Comparison of ENCODE assay signal across 18 cellular contexts in the genomic region with DNA sequence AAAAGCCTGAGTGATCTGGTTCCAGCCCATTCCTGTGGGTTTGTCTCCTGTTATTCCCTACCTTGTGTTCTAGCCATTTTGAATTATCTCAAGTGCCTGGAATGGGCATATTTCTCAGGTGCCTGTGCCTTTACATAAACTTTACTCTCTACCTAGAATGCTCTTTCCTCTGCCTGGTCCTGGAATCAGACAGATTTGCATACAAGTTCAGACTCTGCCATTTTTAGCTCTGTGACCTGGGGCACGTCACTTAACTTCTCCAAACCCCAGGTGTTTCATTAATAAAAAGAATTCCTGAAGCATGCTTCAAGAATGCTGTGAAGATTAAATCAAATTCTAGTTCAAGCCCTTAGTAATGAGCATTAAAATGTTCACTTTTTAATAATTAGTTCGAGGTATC. TPM values are rescaled to one million over a fixed set of nuclear protein-coding genes. Genes with fewer than 3 reads are reported as not detected.
DNase-seq lines count a peak whose midpoint lies in the region; ATAC-seq, FAIRE-seq and TF ChIP-seq lines count a peak whose summit lies in the region.
"Had no signal": no experiment of that assay in that cellular context is flagged by ENCODE, and none has a peak within 500 bp of the region (broad histone marks: within the 10 kb centered on the region; RNA-seq: fewer than 3 reads in every experiment).

No MANE protein-coding gene starts in this region.

- FAIRE-seq in GM12891 (lab: Jason Lieb, UNC) (peak; percentile 78), pancreas (lab: Jason Lieb, UNC) (no peak)
- FAIRE-seq: H1, HepG2, HTR-8/SVneo had no signal

- intact Hi-C loops in pancreas (cut with DNase I), result no loop called here

- no peak overlapping the region for H3K4me3 ChIP-seq in MM.1S (ENCODE audit: low read length)
- H3K4me3 ChIP-seq in pancreas, result no peak overlapping the region
- H3K4me3 ChIP-seq: HAP-1 had no signal

- DNase-seq in GM12891 (ENCODE audit: insufficient read length, low spot score) (no peak), MM.1S (peak; percentile 22), pancreas (no peak), NCI-H524 treated with DMSO at 0.1 percent for 48 hours (lab: John Stamatoyannopoulos, UW) (no peak), DMS79 (lab: John Stamatoyannopoulos, UW) (no peak)
- no peak for DNase-seq in activated CD8-positive, alpha-beta memory T cell treated with anti-CD3 and anti-CD28 coated beads, Interleukin-2, amount 50 U/mL, for 48 hours
- DNase-seq: BE2C; CD4-positive, alpha-beta memory T cell; DMS79 treated with DMSO at 0.1 percent for 48 hours; EL had no signal

- no peak overlapping the region for H3K9ac ChIP-seq in MM.1S (ENCODE audit: low read length)
- H3K9ac ChIP-seq: KMS-11 had no signal

- H3K4me1 ChIP-seq in MM.1S (ENCODE audit: low read length) (peaks cover 11% of the 10 kb centered on the region), pancreas (peaks cover 0 to 13% (median 4%) of the 10 kb centered on the region in 3 donors)
- H3K4me1 ChIP-seq: BE2C had no signal

- no peaks in the 10 kb centered on the region for H4K20me1 ChIP-seq in MM.1S (ENCODE audit: insufficient read depth, low read length)

- no peaks in the 10 kb centered on the region for H3K36me3 ChIP-seq in MM.1S (replicated peaks; ENCODE audit: insufficient read depth, low read length)
- no peaks in the 10 kb centered on the region for H3K36me3 ChIP-seq in pancreas

- no peaks in the 10 kb centered on the region for H3K27me3 ChIP-seq in MM.1S (replicated peaks; ENCODE audit: insufficient read depth, low read length)
- H3K27me3 ChIP-seq in pancreas, result no peaks in the 10 kb centered on the region
- H3K27me3 ChIP-seq: BE2C had no signal

- H3K4me2 ChIP-seq in MM.1S (ENCODE audit: low read depth, low read length), result peak overlapping the region; percentile 32; the same call in 1 of the 2 replicates
- H3K4me2 ChIP-seq: KMS-11 had no signal

- H3K9me3 ChIP-seq in MM.1S (replicated peaks; ENCODE audit: insufficient read depth, low read length) (no peaks in the 10 kb centered on the region), pancreas (no peaks in the 10 kb centered on the region)
- H3K9me3 ChIP-seq: BE2C, HAP-1 had no signal

- ATAC-seq in GM18909 (IDR thresholded peaks at IDR 0.05; ENCODE audit: poor library complexity, unreplicated experiment), result peak; percentile 55
- peak; percentile 53 for ATAC-seq in GM19463 (IDR thresholded peaks at IDR 0.05; ENCODE audit: unreplicated experiment)
- no peak for ATAC-seq in pancreas
- ATAC-seq: HepG2 had no signal

- 90 to 99% methylated on average over 2 of the region's 2 CpGs for WGBS in pancreas, 2 donors

- no peaks in the 10 kb centered on the region for H3K79me2 ChIP-seq in MM.1S (ENCODE audit: low read length)

- no peaks in the 10 kb centered on the region for H3K9me2 ChIP-seq in MM.1S (replicated peaks; ENCODE audit: insufficient read depth, low read length)

- no peak overlapping the region for H3K27ac ChIP-seq in MM.1S (ENCODE audit: low read length)
- H3K27ac ChIP-seq in pancreas, result no peak overlapping the region
- H3K27ac ChIP-seq: C4-2B, KMS-11 had no signal

- H2AFZ ChIP-seq in MM.1S (ENCODE audit: low read length), result no peak overlapping the region

- TF ChIP-seq CTCF in MM.1S (IDR thresholded peaks at IDR 0.05; ENCODE audit: low read length) (no peak), pancreas (IDR thresholded peaks at IDR 0.05) (no peak)

- H3F3A ChIP-seq in MM.1S (ENCODE audit: insufficient read depth, low read length), result no peaks in the 10 kb centered on the region

- TF ChIP-seq POLR2A in GM12891 (IDR thresholded peaks at IDR 0.05; ENCODE audit: low read depth, low read length), result no peak

TF ChIP-seq in GM12891, 5 proteins besides CTCF, POLR2A, EP300 and RAD21:
- TF ChIP-seq SPI1 (IDR thresholded peaks at IDR 0.05; ENCODE audit: low read depth, low read length) (no peak), POU2F2 (IDR thresholded peaks at IDR 0.05; ENCODE audit: low read depth, low read length) (no peak), TAF1 (IDR thresholded peaks at IDR 0.05; ENCODE audit: low read depth, low read length) (no peak), POLR2AphosphoS5 (IDR thresholded peaks at IDR 0.05; ENCODE audit: low read depth, low read length) (no peak), PAX5 (IDR thresholded peaks at IDR 0.05; ENCODE audit: insufficient read depth, low read length, severe bottlenecking) (no peak)

RNA-seq across cellular contexts. Expression of a gene that starts 7.8 kb away (rescaled TPM):
- polyA plus RNA-seq in GM12891 (2012; ENCODE audit: low read depth, missing spikeins), result 6.6 TPM
- total RNA-seq in pancreas, result 1 to 10 TPM; 3.3 to 5.7 (median 4.7) TPM
- 1 to 10 TPM; 2.4 to 4.0 TPM for polyA plus RNA-seq in pancreas

RNA-seq across cellular contexts. Expression of a gene that starts 8.4 kb away (rescaled TPM):
- polyA plus RNA-seq in GM12891 (2012; ENCODE audit: low read depth, missing spikeins), result 5.3 TPM
- total RNA-seq in pancreas, result 10 to 100 TPM; 15.8 to 24.0 (median 19.5) TPM
- polyA plus RNA-seq in pancreas, result 1 to 10 TPM; 4.3 to 6.4 TPM

Comparison
In these comparisons a context has a peak if more than half of its experiments do, and no peak if none do; other contexts are left out.
1. ATAC-seq: peak in GM18909 (single experiment) and GM19463 (single experiment); none in pancreas (0 of 4).